ENCODE assay signal across 9 cellular contexts in the genomic region with DNA sequence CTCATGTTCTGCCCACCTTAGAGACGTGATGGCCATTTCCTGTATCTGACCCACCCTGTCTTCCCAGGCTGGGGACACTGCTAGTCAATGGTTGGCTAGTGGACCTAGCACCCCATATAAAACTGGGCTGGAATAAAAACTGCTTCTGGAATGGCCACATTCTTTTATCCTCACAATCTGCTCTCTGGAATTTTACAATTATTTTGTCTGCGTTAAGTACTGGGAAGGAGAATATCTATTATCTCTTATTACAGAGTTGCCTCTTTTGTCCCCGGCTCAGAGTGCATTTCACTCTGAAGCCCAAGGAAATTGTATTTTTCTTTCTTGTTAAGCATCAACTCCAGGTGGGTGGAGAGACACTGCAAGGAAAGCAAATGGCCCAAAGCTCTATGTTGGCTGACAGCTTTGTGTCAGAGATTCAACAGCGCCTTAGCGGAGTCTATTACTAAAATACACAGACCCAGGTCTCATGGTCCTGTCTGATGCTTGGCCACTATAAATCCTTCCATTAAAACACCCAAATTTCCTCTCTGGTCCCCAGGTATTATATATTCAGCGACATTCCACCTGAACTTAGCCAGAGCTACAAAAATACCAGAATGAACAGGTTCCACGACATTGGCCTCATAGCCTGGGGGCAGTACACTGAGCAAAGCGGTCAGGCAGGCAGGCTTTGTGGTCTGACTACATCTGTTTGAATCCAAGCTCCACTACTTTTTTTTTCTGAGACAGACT.
DNase-seq lines count a peak whose midpoint lies in the region; ATAC-seq, FAIRE-seq and TF ChIP-seq lines count a peak whose summit lies in the region.
"Had no signal": no experiment of that assay in that cellular context is flagged by ENCODE, and none has a peak within 500 bp of the region (broad histone marks: within the 10 kb centered on the region; RNA-seq: fewer than 3 reads in every experiment).

No MANE protein-coding gene starts in this region.

- no peaks in the 10 kb centered on the region for H3K9me3 ChIP-seq in DND-41 (ENCODE audit: insufficient read depth, low read length, severe bottlenecking)
- no peaks in the 10 kb centered on the region for H3K9me3 ChIP-seq in NT2/D1 (ENCODE audit: insufficient read depth, low read length)
- no peaks in the 10 kb centered on the region for H3K9me3 ChIP-seq in esophagus squamous epithelium
- no peaks in the 10 kb centered on the region for H3K9me3 ChIP-seq in parathyroid adenoma (ENCODE audit: control insufficient read depth, low read length)
- no peaks in the 10 kb centered on the region for H3K9me3 ChIP-seq in colonic mucosa

- WGBS in esophagus squamous epithelium, 2 donors = 58 to 64% methylated on average over 8 of the region's 8 CpGs

- CTCF ChIA-PET in T-cell (lab: Charles Lee) = no interaction called here

- no peaks in the 10 kb centered on the region for H3K9me3 Mint-ChIP-seq in T-cell

- POLR2A ChIA-PET in T-cell (lab: Charles Lee) = interaction anchor here in 1 of 2 donors (0.6 kb wide), 1 partner anchor 164 kb away, joined by 3 read pairs; no protein-coding TSS in a partner anchor

- H4K20me1 ChIP-seq in DND-41 (ENCODE audit: insufficient read depth, low read length) = no peaks in the 10 kb centered on the region

- TF ChIP-seq CTCF in DND-41 (IDR thresholded peaks at IDR 0.05; ENCODE audit: borderline replicate concordance, extremely low read depth, low read length, poor library complexity, severe bottlenecking) (no peak), esophagus squamous epithelium (IDR thresholded peaks at IDR 0.05) (no peak), parathyroid adenoma (IDR thresholded peaks at IDR 0.05) (no peak), colonic mucosa (IDR thresholded peaks at IDR 0.05) (no peak)

- peak overlapping the region; percentile 80 for H3K4me2 ChIP-seq in DND-41 (ENCODE audit: insufficient read depth, low read length)
- peak overlapping the region; percentile 68 for H3K4me2 ChIP-seq in parathyroid adenoma (ENCODE audit: low read length)

- H3K79me2 ChIP-seq in DND-41 (ENCODE audit: insufficient read depth, low read length) = peaks cover 48% of the 10 kb centered on the region
- no peaks in the 10 kb centered on the region for H3K79me2 ChIP-seq in parathyroid adenoma

- H3K4me3 Mint-ChIP-seq in T-cell = peak overlapping the region in 1 of 3 donors; percentile 79

- no peaks in the 10 kb centered on the region for H3K27me3 ChIP-seq in DND-41 (ENCODE audit: insufficient read depth, low read length, poor library complexity)
- no peaks in the 10 kb centered on the region for H3K27me3 ChIP-seq in NT2/D1 (ENCODE audit: insufficient read depth, insufficient read length)
- no peaks in the 10 kb centered on the region for H3K27me3 ChIP-seq in esophagus squamous epithelium
- no peaks in the 10 kb centered on the region for H3K27me3 ChIP-seq in parathyroid adenoma (ENCODE audit: control insufficient read depth, insufficient read depth, low read length)
- H3K27me3 ChIP-seq in colonic mucosa = no peaks in the 10 kb centered on the region

- H3K27ac ChIP-seq in DND-41 (ENCODE audit: low read length) = peak overlapping the region; percentile 94
- peak overlapping the region in 3 of 4 donors; percentile 41 to 79 (median 75) for H3K27ac ChIP-seq in esophagus squamous epithelium
- no peak overlapping the region for H3K27ac ChIP-seq in parathyroid adenoma
- H3K27ac ChIP-seq in colonic mucosa = no peak overlapping the region

- H2AFZ ChIP-seq in DND-41 (ENCODE audit: low read depth, low read length) (0 out of 2 replicates have a peak overlapping the region, but pooled peaks have one; percentile 77), parathyroid adenoma (no peak overlapping the region)

- peaks cover 20 to 30% (median 25%) of the 10 kb centered on the region in 3 donors for H3K4me1 Mint-ChIP-seq in T-cell

- TF ChIP-seq POLR2A in esophagus squamous epithelium (IDR thresholded peaks at IDR 0.05) = no peak

- peaks cover 32 to 48% of the 10 kb centered on the region in 2 donors for H3K27me3 Mint-ChIP-seq in T-cell

- peaks cover 2% of the 10 kb centered on the region; the same call in 1 of the 2 replicates for H3K36me3 ChIP-seq in DND-41 (ENCODE audit: insufficient read depth, low read length)
- peaks cover 9% of the 10 kb centered on the region for H3K36me3 ChIP-seq in NT2/D1 (ENCODE audit: insufficient read depth, insufficient read length, low read length)
- H3K36me3 ChIP-seq in esophagus squamous epithelium = no peaks in the 10 kb centered on the region
- H3K36me3 ChIP-seq in parathyroid adenoma (ENCODE audit: control insufficient read depth, insufficient read depth, low read length) = no peaks in the 10 kb centered on the region
- H3K36me3 ChIP-seq in colonic mucosa = no peaks in the 10 kb centered on the region

- H3K27ac Mint-ChIP-seq in T-cell = no peak overlapping the region

- no peaks in the 10 kb centered on the region for H3K36me3 Mint-ChIP-seq in T-cell

- ATAC-seq in DND-41 (ENCODE audit: insufficient read depth, low read depth) = no peak
- no peak for ATAC-seq in T-cell (replicated peaks in 1 of 4)
- no peak for ATAC-seq in GM18907 (IDR thresholded peaks at IDR 0.05; ENCODE audit: unreplicated experiment)

- peak overlapping the region; percentile 40 to 63; a peak in 3 of 4 replicates for H3K4me3 ChIP-seq in DND-41 (ENCODE audit: low read depth in 1 of 2, low read length in 2 of 2)
- H3K4me3 ChIP-seq in NT2/D1 (ENCODE audit: insufficient read length, low read depth) = no peak overlapping the region
- H3K4me3 ChIP-seq in esophagus squamous epithelium = peak overlapping the region; percentile 38 to 68 (median 56)
- no peak overlapping the region for H3K4me3 ChIP-seq in parathyroid adenoma (ENCODE audit: low read depth, low read length)
- no peak overlapping the region for H3K4me3 ChIP-seq in colonic mucosa

- no peak for DNase-seq in DND-41
- DNase-seq in NT2/D1 (ENCODE audit: low read depth, low spot score) = no peak
- DNase-seq in esophagus squamous epithelium (lab: John Stamatoyannopoulos, UW) = no peak
- no peak for DNase-seq in GM19239 (ENCODE audit: insufficient read length, low spot score)
- no peak for DNase-seq in colonic mucosa
- DNase-seq in T-cell = no peak
- DNase-seq: small intestine had no signal

- H3K4me1 ChIP-seq in DND-41 (ENCODE audit: insufficient read depth, low read length) (peaks cover 72% of the 10 kb centered on the region), NT2/D1 (ENCODE audit: insufficient read depth, insufficient read length) (peaks cover 10% of the 10 kb centered on the region), esophagus squamous epithelium (peaks cover 27 to 89% (median 44%) of the 10 kb centered on the region in 3 donors), parathyroid adenoma (peaks cover 5% of the 10 kb centered on the region), colonic mucosa (peaks cover 4% of the 10 kb centered on the region)

- no peak for FAIRE-seq in GM19239 (lab: Jason Lieb, UNC)
- FAIRE-seq: small intestine had no signal

- peak overlapping the region; percentile 61 for H3K9ac ChIP-seq in DND-41 (ENCODE audit: low read depth, low read length)
- peak overlapping the region; percentile 71 for H3K9ac ChIP-seq in NT2/D1 (ENCODE audit: insufficient read length, low read depth)
- no peak overlapping the region for H3K9ac ChIP-seq in parathyroid adenoma
- H3K9ac ChIP-seq in colonic mucosa (ENCODE audit: low read depth in 2 of 2, low read length in 2 of 2) = peak overlapping the region in 1 of 2 donors; percentile 84

- intact Hi-C loops in esophagus squamous epithelium (cut with DNase I) (no loop called here), colonic mucosa (cut with DNase I) (no loop called here)

Comparison
In these comparisons a context has a peak if more than half of its experiments do, and no peak if none do; other contexts are left out.
1. H3K27ac ChIP-seq: peak in DND-41 (single experiment) and esophagus squamous epithelium (3 of 4); none in parathyroid adenoma (single experiment) and colonic mucosa (single experiment).
2. H3K4me3 ChIP-seq: peak in DND-41 (2 of 2) and esophagus squamous epithelium (4 of 4); none in NT2/D1 (single experiment), parathyroid adenoma (single experiment) and colonic mucosa (single experiment).